10 cellular contexts compared by ENCODE assay signal in the genomic region with DNA sequence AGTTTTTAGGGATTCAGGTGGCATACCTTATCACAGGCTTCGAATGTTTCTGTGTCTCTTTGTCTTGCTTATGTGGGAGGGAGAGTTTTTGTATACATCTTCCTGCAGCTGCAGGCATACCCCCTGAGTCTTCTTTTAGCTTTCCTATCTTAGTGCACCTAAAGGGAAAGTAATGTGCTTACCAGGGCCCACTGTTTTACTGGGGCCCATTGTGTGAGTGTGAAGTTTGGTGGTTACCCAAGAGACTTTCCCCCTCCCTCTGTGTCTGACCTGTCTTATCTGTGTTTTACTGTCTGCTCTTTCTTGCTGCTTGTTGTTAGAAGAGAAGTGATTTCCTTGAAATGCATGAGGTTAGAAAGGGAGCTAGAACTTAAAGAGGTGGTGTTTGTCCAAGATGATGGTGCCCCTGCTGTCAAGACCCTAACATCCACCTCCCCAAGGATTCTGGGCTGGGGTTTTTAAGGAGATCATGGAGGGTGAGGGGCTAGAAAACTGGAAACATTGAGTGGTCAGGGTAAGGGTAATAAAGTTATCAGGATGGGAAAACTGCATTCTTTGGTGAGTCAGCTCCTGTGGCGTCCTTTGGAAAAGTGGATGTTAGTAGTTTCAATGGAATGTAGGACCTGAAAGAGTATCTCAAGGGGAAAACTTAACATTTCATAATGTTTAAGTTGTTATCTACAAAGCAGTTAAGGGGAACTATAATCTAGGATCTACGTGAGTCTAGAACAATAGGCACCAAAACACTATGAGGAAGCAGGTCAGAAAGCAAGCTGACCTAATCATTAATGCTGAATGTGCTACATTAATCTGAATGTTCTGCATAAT.
A peak's percentile ranks its signal among the peaks of the same experiment; 100 is the strongest.
DNase-seq lines count a peak whose midpoint lies in the region; ATAC-seq and TF ChIP-seq lines count a peak whose summit lies in the region.
"Had no signal": no experiment of that assay in that cellular context is flagged by ENCODE, and none has a peak within 500 bp of the region (broad histone marks: within the 10 kb centered on the region; RNA-seq: fewer than 3 reads in every experiment).

No MANE protein-coding gene starts in this region.

- H3K27me3 ChIP-seq in vagina, result no peaks in the 10 kb centered on the region

- no peaks in the 10 kb centered on the region for H3K4me1 ChIP-seq in vagina

- intact Hi-C loops in vagina (cut with DNase I), result no loop called here

- peak; percentile 80 for DNase-seq in ELR (ENCODE audit: low read depth)
- DNase-seq in RKO (ENCODE audit: low spot score), result peak; percentile 26
- DNase-seq in epithelial cell of proximal tubule (ENCODE audit: low read depth), result peak; percentile 53
- DNase-seq in omental fat pad (ENCODE audit: low spot score), result no peak
- DNase-seq in vagina (ENCODE audit: extremely low spot score in 2 of 2), result no peak
- no peak for DNase-seq in activated gamma-delta T cell (lab: John Stamatoyannopoulos, UW)
- no peak for DNase-seq in COR-L47 (lab: John Stamatoyannopoulos, UW)
- DNase-seq in SKM-1 treated with dmso at 0.1 percent for 144 hours (lab: John Stamatoyannopoulos, UW; ENCODE audit: unreplicated experiment), result no peak
- DNase-seq: activated CD8-positive, alpha-beta memory T cell treated with anti-CD3 and anti-CD28 coated beads, Interleukin-2, amount 50 U/mL, for 4 hours; NCI-H82 had no signal

- no peak for TF ChIP-seq CTCF in epithelial cell of proximal tubule (conservative IDR thresholded peaks at IDR 0.05; ENCODE audit: low read depth, low read length)
- no peak for TF ChIP-seq CTCF in omental fat pad (IDR thresholded peaks at IDR 0.05)
- TF ChIP-seq CTCF in vagina (IDR thresholded peaks at IDR 0.05), result no peak

- ATAC-seq in omental fat pad (ENCODE audit: low FRiP score), result peak; percentile 83

- H3K9me3 ChIP-seq in vagina, result no peaks in the 10 kb centered on the region

- H3K36me3 ChIP-seq in vagina, result no peaks in the 10 kb centered on the region

- H3K4me3 ChIP-seq in epithelial cell of proximal tubule (ENCODE audit: low read depth, low read length), result no peak overlapping the region
- no peak overlapping the region for H3K4me3 ChIP-seq in vagina

- H3K27ac ChIP-seq in vagina, result no peak overlapping the region

- no peak for TF ChIP-seq POLR2A in vagina (IDR thresholded peaks at IDR 0.05)

Comparison
In these comparisons a context has a peak if more than half of its experiments do, and no peak if none do; other contexts are left out.
1. DNase-seq: peak in ELR (single experiment), RKO (single experiment) and epithelial cell of proximal tubule (single experiment); none in omental fat pad (single experiment), vagina (0 of 2), activated gamma-delta T cell (single experiment), COR-L47 (single experiment) and SKM-1 treated with dmso at 0.1 percent for 144 hours (single experiment).